In genomic region chr22:30289126-30289979, GRCh38 we compare ENCODE assay signal across 8 cellular contexts. TPM values are rescaled to one million over a fixed set of nuclear protein-coding genes. Genes with fewer than 3 reads are reported as not detected.
DNase-seq lines count a peak whose midpoint lies in the region; ATAC-seq and TF ChIP-seq lines count a peak whose summit lies in the region.

Gene CASTOR1, minus strand, starts transcription at chr22:30289505. Its CDS starts 8 bp downstream, at chr22:30289497.

- peak within 1 kb of the TSS; percentile 74 for H3K4me3 Mint-ChIP-seq in activated naive CD8-positive, alpha-beta T cell treated with anti-CD3 and anti-CD28 coated beads, Interleukin-2, amount 50 U/mL, for 24 hours

- TF ChIP-seq POLR2A in tibial nerve (IDR thresholded peaks at IDR 0.05): peak; percentile 63 to 93

- peak within 1 kb of the TSS; percentile 95 for H3K4me2 ChIP-seq in parathyroid adenoma (ENCODE audit: low read length)

- peak within 1 kb of the TSS; percentile 15 for H2AFZ ChIP-seq in parathyroid adenoma

- TF ChIP-seq CTCF in GM10248 (IDR thresholded peaks at IDR 0.05; ENCODE audit: control extremely low read depth, extremely low read depth, low read depth, missing control alignments) (no peak), cardiac muscle cell (IDR thresholded peaks at IDR 0.05; ENCODE audit: low read depth, low read length) (no peak), parathyroid adenoma (IDR thresholded peaks at IDR 0.05) (no peak), tibial nerve (IDR thresholded peaks at IDR 0.05) (peak in 1 of 5 experiments; percentile 20)

- no peaks in the 10 kb centered on the region for H3K79me2 ChIP-seq in parathyroid adenoma

- no peaks in the 10 kb centered on the region for H3K27me3 Mint-ChIP-seq in activated naive CD8-positive, alpha-beta T cell treated with anti-CD3 and anti-CD28 coated beads, Interleukin-2, amount 50 U/mL, for 24 hours

- H3K36me3 ChIP-seq in cardiac muscle cell: no peaks in the 10 kb centered on the region
- H3K36me3 ChIP-seq in parathyroid adenoma (ENCODE audit: control insufficient read depth, insufficient read depth, low read length): no peaks in the 10 kb centered on the region
- H3K36me3 ChIP-seq in tibial nerve: peaks cover 0 to 53% (median 15%) of the 10 kb centered on the region in 3 donors

- H3K4me3 ChIP-seq in cardiac muscle cell (peak within 1 kb of the TSS; percentile 60), parathyroid adenoma (ENCODE audit: low read depth, low read length) (peak within 1 kb of the TSS; percentile 88), tibial nerve (peak within 1 kb of the TSS; percentile 80 to 97 (median 92))

- peaks cover 3% of the 10 kb centered on the region for H3K36me3 Mint-ChIP-seq in activated naive CD8-positive, alpha-beta T cell treated with anti-CD3 and anti-CD28 coated beads, Interleukin-2, amount 50 U/mL, for 24 hours (ENCODE audit: low read depth)

- H3K4me1 Mint-ChIP-seq in activated naive CD8-positive, alpha-beta T cell treated with anti-CD3 and anti-CD28 coated beads, Interleukin-2, amount 50 U/mL, for 24 hours: peaks cover 19% of the 10 kb centered on the region

- peak within 1 kb of the TSS; percentile 73 for H3K27ac Mint-ChIP-seq in activated naive CD8-positive, alpha-beta T cell treated with anti-CD3 and anti-CD28 coated beads, Interleukin-2, amount 50 U/mL, for 24 hours

- CTCF ChIA-PET in GM10248 (lab: Yijun Ruan, JAX): interaction anchor here (0.9 to 10.0 kb wide), 19 partner anchors 10 to 195 kb away, joined by 3 to 307 read pairs (median 18); partner anchors contain the start of genes CCDC157, OSM, RNF215 and SEC14L2

- H3K4me1 ChIP-seq in cardiac muscle cell (ENCODE audit: low read depth): peaks cover 13% of the 10 kb centered on the region
- peaks cover 22% of the 10 kb centered on the region for H3K4me1 ChIP-seq in parathyroid adenoma
- H3K4me1 ChIP-seq in tibial nerve: peaks cover 7 to 70% (median 27%) of the 10 kb centered on the region in 4 donors

- H3K9me3 ChIP-seq in cardiac muscle cell (ENCODE audit: low read depth): no peaks in the 10 kb centered on the region
- H3K9me3 ChIP-seq in parathyroid adenoma (ENCODE audit: control insufficient read depth, low read length): no peaks in the 10 kb centered on the region
- H3K9me3 ChIP-seq in tibial nerve: no peaks in the 10 kb centered on the region

- peak within 1 kb of the TSS; percentile 55 for H3K9ac ChIP-seq in parathyroid adenoma

- H3K27me3 ChIP-seq in cardiac muscle cell: no peaks in the 10 kb centered on the region
- H3K27me3 ChIP-seq in parathyroid adenoma (ENCODE audit: control insufficient read depth, insufficient read depth, low read length): no peaks in the 10 kb centered on the region
- H3K27me3 ChIP-seq in tibial nerve: no peaks in the 10 kb centered on the region

- DNase-seq in GM10248 (ENCODE audit: extremely low spot score) (peak; percentile 98), NCI-H128 (lab: John Stamatoyannopoulos, UW; ENCODE audit: unreplicated experiment) (peak; percentile 83), SW 1271 (lab: John Stamatoyannopoulos, UW) (peak; percentile 82 to 95), cardiac muscle cell (ENCODE audit: low read depth in 1 of 2, low spot score in 1 of 2) (peak; percentile 99), tibial nerve (ENCODE audit: low spot score in 2 of 2) (peak; percentile 97 to 99)
- peak; percentile 94 for DNase-seq in activated naive CD8-positive, alpha-beta T cell treated with anti-CD3 and anti-CD28 coated beads, Interleukin-2, amount 50 U/mL, for 24 hours

- ATAC-seq in HG02623 (IDR thresholded peaks at IDR 0.05; ENCODE audit: unreplicated experiment): peak; percentile 72
- peak; percentile 86 for ATAC-seq in activated naive CD8-positive, alpha-beta T cell treated with anti-CD3 and anti-CD28 coated beads, Interleukin-2, amount 50 U/mL, for 24 hours

- H3K9me3 Mint-ChIP-seq in activated naive CD8-positive, alpha-beta T cell treated with anti-CD3 and anti-CD28 coated beads, Interleukin-2, amount 50 U/mL, for 24 hours: no peaks in the 10 kb centered on the region

- H3K27ac ChIP-seq in cardiac muscle cell (no peak within 1 kb of the TSS), parathyroid adenoma (peak within 1 kb of the TSS; percentile 98), tibial nerve (peak within 1 kb of the TSS; percentile 94 to 99 (median 94))

- 1 to 2% methylated on average over 57 to 72 of the region's 85 CpGs for WGBS in tibial nerve, 2 donors

- TF ChIP-seq EP300 in tibial nerve (IDR thresholded peaks at IDR 0.05): peak; percentile 62 to 87

- POLR2A ChIA-PET in GM10248 (lab: Yijun Ruan, JAX): interaction anchor here (2.1 kb wide), 1 partner anchor 38 kb away, joined by 7 read pairs; the partner anchor contains the start of gene TBC1D10A

RNA-seq across cellular contexts. Expression of gene CASTOR1, which starts in this region (rescaled TPM):
- total RNA-seq in cardiac muscle cell: 19.0 and 19.6 TPM in 2 replicates
- 22.2 and 29.0 TPM in 2 replicates for polyA plus RNA-seq in cardiac muscle cell
- total RNA-seq in tibial nerve: 10 to 100 TPM; 38.7 to 57.9 (median 45.3) TPM
